In the genomic region with DNA sequence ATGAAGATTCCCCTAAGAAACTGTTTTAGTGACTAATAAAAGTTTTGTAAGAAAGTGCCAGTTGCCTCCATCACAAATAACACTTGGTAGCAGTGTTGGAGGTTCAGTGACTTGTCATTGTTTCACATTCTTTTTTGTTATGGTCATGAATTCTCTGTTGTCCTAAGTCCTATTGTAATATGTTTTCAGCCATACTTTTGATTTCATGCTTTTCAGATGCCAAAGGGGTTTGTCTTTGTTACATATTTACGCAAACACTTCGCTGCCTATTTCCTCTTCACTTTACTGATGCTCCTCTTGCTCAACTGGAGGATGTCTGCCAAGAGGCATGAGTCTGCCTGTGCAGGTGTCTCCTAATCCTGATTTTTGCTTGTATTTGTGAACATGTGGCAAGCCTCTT, we compare ENCODE assay signal across 11 cellular contexts.
DNase-seq lines count a peak whose midpoint lies in the region; ATAC-seq and TF ChIP-seq lines count a peak whose summit lies in the region.
"Had no signal": no experiment of that assay in that cellular context is flagged by ENCODE, and none has a peak within 500 bp of the region (broad histone marks: within the 10 kb centered on the region; RNA-seq: fewer than 3 reads in every experiment).

No MANE protein-coding gene starts in this region.

- TF ChIP-seq POLR2A in NB4 (IDR thresholded peaks at IDR 0.05; ENCODE audit: extremely low read depth, insufficient read length) (no peak), lower leg skin (IDR thresholded peaks at IDR 0.05) (no peak)

- 20 to 23% methylated on average over 2 of the region's 2 CpGs for WGBS in lower leg skin, 2 donors

- CTCF ChIA-PET in MCF 10A (lab: Yijun Ruan, JAX): interaction anchor here (0.6 to 1.4 kb wide), 5 partner anchors 17 to 67 kb away, joined by 3 to 5 read pairs (median 3); partner anchors contain the start of gene PHLPP1

- no peaks in the 10 kb centered on the region for H3K9me3 Mint-ChIP-seq in MCF 10A (ENCODE audit: unreplicated experiment)
- H3K9me3 Mint-ChIP-seq: stimulated activated memory B cell treated with anti-CD40 and anti-IgM and Interleukin-4, amounts not matched to agents 10 μg/mL and 1 μg/mL and 100 μg/mL, for 72 hours had no signal

- ATAC-seq in GM21367 (IDR thresholded peaks at IDR 0.05; ENCODE audit: unreplicated experiment) (no peak), HG03196 (IDR thresholded peaks at IDR 0.05; ENCODE audit: unreplicated experiment) (no peak)
- ATAC-seq: stimulated activated memory B cell treated with anti-CD40 and anti-IgM and Interleukin-4, amounts not matched to agents 10 μg/mL and 1 μg/mL and 100 μg/mL, for 72 hours had no signal

- no peak overlapping the region for H3K4me3 ChIP-seq in NB4 (ENCODE audit: low read depth, low read length)
- no peak overlapping the region for H3K4me3 ChIP-seq in lower leg skin (ENCODE audit: low read depth, poor library complexity, severe bottlenecking)

- H3K4me3 Mint-ChIP-seq in MCF 10A (ENCODE audit: unreplicated experiment): peak overlapping the region; percentile 52
- H3K4me3 Mint-ChIP-seq: stimulated activated memory B cell treated with anti-CD40 and anti-IgM and Interleukin-4, amounts not matched to agents 10 μg/mL and 1 μg/mL and 100 μg/mL, for 72 hours had no signal

- no TSS peak for BruUV-seq in MCF 10A (replicated peaks; lab: Mats Ljungman, UMichigan)

- intact Hi-C loops in MCF 10A (cut with micrococcal nuclease) (loop anchor here (1.0 kb wide), 1 partner anchor 65 kb away; no protein-coding TSS in a partner anchor), lower leg skin (cut with DNase I; ENCODE audit: low total_unique reads) (no loop called here)

- DNase-seq in AML-193 (lab: John Stamatoyannopoulos, UW): peak; percentile 40 to 47
- DNase-seq in NB4 (ENCODE audit: low read depth): peak; percentile 19
- DNase-seq in MCF 10A (ENCODE audit: unreplicated experiment): peak; percentile 96
- peak; percentile 66 to 88 for DNase-seq in lower leg skin (ENCODE audit: low spot score in 2 of 2)
- no peak for DNase-seq in CD1c-positive myeloid dendritic cell (ENCODE audit: extremely low spot score)
- no peak for DNase-seq in activated CD8-positive, alpha-beta memory T cell treated with anti-CD3 and anti-CD28 coated beads for 24 hours
- DNase-seq: posterior cingulate gyrus, SHP77 treated with DMSO at 0.1 percent for 48 hours had no signal

- H3K36me3 Mint-ChIP-seq in MCF 10A (ENCODE audit: insufficient read depth, unreplicated experiment): no peaks in the 10 kb centered on the region
- H3K36me3 Mint-ChIP-seq: stimulated activated memory B cell treated with anti-CD40 and anti-IgM and Interleukin-4, amounts not matched to agents 10 μg/mL and 1 μg/mL and 100 μg/mL, for 72 hours had no signal

- peak overlapping the region; percentile 95 for H3K27ac Mint-ChIP-seq in MCF 10A (ENCODE audit: low read depth, unreplicated experiment)
- H3K27ac Mint-ChIP-seq: stimulated activated memory B cell treated with anti-CD40 and anti-IgM and Interleukin-4, amounts not matched to agents 10 μg/mL and 1 μg/mL and 100 μg/mL, for 72 hours had no signal

- POLR2A ChIA-PET in MCF 10A (lab: Yijun Ruan, JAX): interaction anchor here (0.7 to 4.7 kb wide), 14 partner anchors 9 to 584 kb away, joined by 3 to 62 read pairs (median 6); partner anchors contain the start of gene PHLPP1

- TF ChIP-seq CTCF in NB4 (IDR thresholded peaks at IDR 0.05; ENCODE audit: low read depth, low read length) (no peak), MCF 10A (IDR thresholded peaks at IDR 0.05; ENCODE audit: unreplicated experiment) (no peak), lower leg skin (IDR thresholded peaks at IDR 0.05) (no peak)

- H3K4me1 Mint-ChIP-seq in MCF 10A (ENCODE audit: insufficient read depth, unreplicated experiment): peaks cover 32% of the 10 kb centered on the region

- H3K27me3 Mint-ChIP-seq in MCF 10A (ENCODE audit: insufficient read depth, unreplicated experiment): no peaks in the 10 kb centered on the region
- H3K27me3 Mint-ChIP-seq: stimulated activated memory B cell treated with anti-CD40 and anti-IgM and Interleukin-4, amounts not matched to agents 10 μg/mL and 1 μg/mL and 100 μg/mL, for 72 hours had no signal

Comparison
In these comparisons a context has a peak if more than half of its experiments do, and no peak if none do; other contexts are left out.
1. DNase-seq: peak in AML-193 (2 of 2), NB4 (single experiment), MCF 10A (single experiment) and lower leg skin (2 of 2); none in CD1c-positive myeloid dendritic cell (single experiment) and activated CD8-positive, alpha-beta memory T cell treated with anti-CD3 and anti-CD28 coated beads for 24 hours (single experiment).